In the genomic region with DNA sequence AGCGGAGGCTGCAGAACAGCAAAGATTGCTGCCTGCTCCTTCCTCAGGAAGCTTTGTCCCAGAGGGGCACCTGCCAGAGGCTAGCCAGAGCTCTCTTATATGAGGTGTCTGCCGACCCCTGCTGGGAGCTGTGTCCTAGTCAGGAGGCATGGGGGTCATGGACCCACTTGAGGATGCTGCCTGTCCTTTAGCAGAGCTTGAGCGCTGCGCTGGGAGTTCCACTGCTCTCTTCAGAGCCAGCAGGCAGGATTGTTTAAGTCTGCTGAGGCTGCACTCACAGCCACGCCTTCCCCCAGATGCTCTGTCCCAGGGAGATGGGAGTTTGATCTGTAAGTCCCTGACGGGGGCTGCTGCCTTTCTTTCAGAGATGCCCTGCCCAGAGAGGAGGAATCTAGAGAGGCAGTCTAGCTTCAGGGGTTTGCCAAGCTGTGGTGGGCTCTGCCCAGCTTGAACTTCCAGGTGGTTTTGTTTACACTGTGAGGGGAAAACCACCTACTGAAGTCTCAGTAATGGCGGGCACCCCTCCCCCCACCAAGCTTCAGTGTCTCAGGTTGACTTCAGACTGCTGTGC, we compare ENCODE assay signal across 7 cellular contexts. TPM values are rescaled to one million over a fixed set of nuclear protein-coding genes. Genes with fewer than 3 reads are reported as not detected.
DNase-seq lines count a peak whose midpoint lies in the region; ATAC-seq lines count a peak whose summit lies in the region.

No MANE protein-coding gene starts in this region.

- H3K79me2 ChIP-seq in Karpas-422 (ENCODE audit: low read length), result peaks cover 97% of the 10 kb centered on the region

- ATAC-seq in GM19351 (IDR thresholded peaks at IDR 0.05; ENCODE audit: unreplicated experiment) (peak; percentile 29), HG02981 (IDR thresholded peaks at IDR 0.05; ENCODE audit: unreplicated experiment) (no peak), GM21576 (IDR thresholded peaks at IDR 0.05; ENCODE audit: unreplicated experiment) (no peak)
- ATAC-seq in activated T-helper 17 cell treated with anti-CD3 and anti-CD28 coated beads, Interleukin-2, amount 50 U/mL, for 72 hours (replicated peaks), result peak; percentile 19

- H4K20me1 ChIP-seq in Karpas-422 (ENCODE audit: insufficient read depth, low read depth, low read length), result no peaks in the 10 kb centered on the region; the same call in none of the 2 replicates

- peak overlapping the region; percentile 40; the same call in 1 of the 2 replicates for H3K9ac ChIP-seq in Karpas-422 (ENCODE audit: low read length)

- peak overlapping the region; percentile 42 for H3K4me3 Mint-ChIP-seq in activated T-helper 17 cell treated with anti-CD3 and anti-CD28 coated beads, Interleukin-2, amount 50 U/mL, for 72 hours

- DNase-seq in Karpas-422, result no peak
- peak; percentile 27 for DNase-seq in stimulated activated CD8-positive, alpha-beta memory T cell treated with anti-CD3 and anti-CD28 coated beads, Interleukin-12 subunit alpha, Interleukin-12 subunit beta, amount 100 ng/mL, for 4 hours (ENCODE audit: low read depth)
- DNase-seq in GM19238 (ENCODE audit: insufficient read length, low spot score), result no peak

- H3K9me3 ChIP-seq in Karpas-422 (ENCODE audit: low read length), result no peaks in the 10 kb centered on the region

- H2AFZ ChIP-seq in Karpas-422 (ENCODE audit: low read length), result no peak overlapping the region

- H3K27ac Mint-ChIP-seq in activated T-helper 17 cell treated with anti-CD3 and anti-CD28 coated beads, Interleukin-2, amount 50 U/mL, for 72 hours, result peak overlapping the region; percentile 75

- H3K27ac ChIP-seq in Karpas-422 (ENCODE audit: low read length), result peak overlapping the region; percentile 73

- peaks cover 62% of the 10 kb centered on the region for H3K4me1 Mint-ChIP-seq in activated T-helper 17 cell treated with anti-CD3 and anti-CD28 coated beads, Interleukin-2, amount 50 U/mL, for 72 hours

- no peaks in the 10 kb centered on the region for H3K9me3 Mint-ChIP-seq in activated T-helper 17 cell treated with anti-CD3 and anti-CD28 coated beads, Interleukin-2, amount 50 U/mL, for 72 hours

- peaks cover 68% of the 10 kb centered on the region for H3K36me3 Mint-ChIP-seq in activated T-helper 17 cell treated with anti-CD3 and anti-CD28 coated beads, Interleukin-2, amount 50 U/mL, for 72 hours (ENCODE audit: low read depth)

- H3K36me3 ChIP-seq in Karpas-422 (ENCODE audit: insufficient read depth, low read length), result peaks cover 24% of the 10 kb centered on the region

- no peak overlapping the region for H3K4me3 ChIP-seq in Karpas-422 (ENCODE audit: low read length)

- H3K4me2 ChIP-seq in Karpas-422 (ENCODE audit: low read depth, low read length, poor library complexity, severe bottlenecking), result no peak overlapping the region

- no peaks in the 10 kb centered on the region for H3K9me2 ChIP-seq in Karpas-422 (replicated peaks; ENCODE audit: insufficient read depth, low read length)

- H3K4me1 ChIP-seq in Karpas-422 (ENCODE audit: low read length), result peaks cover 86% of the 10 kb centered on the region

- no peaks in the 10 kb centered on the region for H3K27me3 Mint-ChIP-seq in activated T-helper 17 cell treated with anti-CD3 and anti-CD28 coated beads, Interleukin-2, amount 50 U/mL, for 72 hours

- H3K27me3 ChIP-seq in Karpas-422 (ENCODE audit: low read length), result no peaks in the 10 kb centered on the region

RNA-seq across cellular contexts. Expression of gene DCK, which starts 10.9 kb away (rescaled TPM):
- 50.4 and 148 TPM in 2 replicates for total RNA-seq in Karpas-422 (2014; rRNA removed; shearing (Covaris generic); ENCODE audit: low replicate concordance)
- total RNA-seq in activated T-helper 17 cell treated with anti-CD3 and anti-CD28 coated beads, Interleukin-2, amount 50 U/mL, for 72 hours, result 10 to 100 TPM; 31.4 to 35.8 TPM

Comparison
In these comparisons a context has a peak if more than half of its experiments do, and no peak if none do; other contexts are left out.
1. ATAC-seq: peak in GM19351 (single experiment) and activated T-helper 17 cell treated with anti-CD3 and anti-CD28 coated beads, Interleukin-2, amount 50 U/mL, for 72 hours (single experiment); none in HG02981 (single experiment) and GM21576 (single experiment).